2 cellular contexts compared by ENCODE assay signal in the genomic region with DNA sequence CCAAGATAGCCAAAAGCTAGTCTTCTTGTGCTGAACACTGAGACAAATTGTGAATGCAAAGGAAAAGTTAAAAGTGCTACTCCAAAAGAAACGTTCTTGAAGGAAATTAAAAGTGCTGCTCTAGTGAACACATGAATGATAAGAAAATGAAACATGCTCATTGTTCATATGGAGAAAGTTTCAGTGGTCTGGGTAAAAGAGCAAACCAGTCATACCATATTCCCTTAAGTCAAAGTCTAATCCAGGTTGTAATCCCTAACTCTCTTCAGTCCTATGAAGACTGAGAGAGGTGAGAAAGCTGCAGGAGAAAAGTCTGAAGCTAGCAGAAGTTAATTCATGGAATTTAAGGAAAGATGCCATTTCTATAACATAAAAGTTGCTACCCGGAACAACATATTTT.
TF ChIP-seq lines count a peak whose summit lies in the region.

No MANE protein-coding gene starts in this region.

TF ChIP-seq in HepG2, 621 proteins besides CTCF, POLR2A, EP300 and RAD21:
- TF ChIP-seq GABPB1 (CRISPR knock-in tag; IDR thresholded peaks at IDR 0.05): no peak
- TF ChIP-seq ZNF253 (CRISPR knock-in tag; IDR thresholded peaks at IDR 0.05; ENCODE audit: borderline replicate concordance): no peak
- no peak for TF ChIP-seq MAFG (CRISPR knock-in tag; IDR thresholded peaks at IDR 0.05)
- no peak for TF ChIP-seq ZNF138 (CRISPR knock-in tag; IDR thresholded peaks at IDR 0.05; ENCODE audit: low read depth)
- TF ChIP-seq PLRG1 (conservative IDR thresholded peaks at IDR 0.05): no peak
- TF ChIP-seq, protein P1, sequence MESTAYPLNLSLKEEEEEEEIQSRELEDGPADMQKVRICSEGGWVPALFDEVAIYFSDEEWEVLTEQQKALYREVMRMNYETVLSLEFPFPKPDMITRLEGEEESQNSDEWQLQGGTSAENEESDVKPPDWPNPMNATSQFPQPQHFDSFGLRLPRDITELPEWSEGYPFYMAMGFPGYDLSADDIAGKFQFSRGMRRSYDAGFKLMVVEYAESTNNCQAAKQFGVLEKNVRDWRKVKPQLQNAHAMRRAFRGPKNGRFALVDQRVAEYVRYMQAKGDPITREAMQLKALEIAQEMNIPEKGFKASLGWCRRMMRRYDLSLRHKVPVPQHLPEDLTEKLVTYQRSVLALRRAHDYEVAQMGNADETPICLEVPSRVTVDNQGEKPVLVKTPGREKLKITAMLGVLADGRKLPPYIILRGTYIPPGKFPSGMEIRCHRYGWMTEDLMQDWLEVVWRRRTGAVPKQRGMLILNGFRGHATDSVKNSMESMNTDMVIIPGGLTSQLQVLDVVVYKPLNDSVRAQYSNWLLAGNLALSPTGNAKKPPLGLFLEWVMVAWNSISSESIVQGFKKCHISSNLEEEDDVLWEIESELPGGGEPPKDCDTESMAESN (CRISPR knock-in tag; conservative IDR thresholded peaks at IDR 0.05): no peak
- TF ChIP-seq MBD4 (IDR thresholded peaks at IDR 0.05; ENCODE audit: borderline replicate concordance, low read length): no peak
- TF ChIP-seq, protein P2, sequence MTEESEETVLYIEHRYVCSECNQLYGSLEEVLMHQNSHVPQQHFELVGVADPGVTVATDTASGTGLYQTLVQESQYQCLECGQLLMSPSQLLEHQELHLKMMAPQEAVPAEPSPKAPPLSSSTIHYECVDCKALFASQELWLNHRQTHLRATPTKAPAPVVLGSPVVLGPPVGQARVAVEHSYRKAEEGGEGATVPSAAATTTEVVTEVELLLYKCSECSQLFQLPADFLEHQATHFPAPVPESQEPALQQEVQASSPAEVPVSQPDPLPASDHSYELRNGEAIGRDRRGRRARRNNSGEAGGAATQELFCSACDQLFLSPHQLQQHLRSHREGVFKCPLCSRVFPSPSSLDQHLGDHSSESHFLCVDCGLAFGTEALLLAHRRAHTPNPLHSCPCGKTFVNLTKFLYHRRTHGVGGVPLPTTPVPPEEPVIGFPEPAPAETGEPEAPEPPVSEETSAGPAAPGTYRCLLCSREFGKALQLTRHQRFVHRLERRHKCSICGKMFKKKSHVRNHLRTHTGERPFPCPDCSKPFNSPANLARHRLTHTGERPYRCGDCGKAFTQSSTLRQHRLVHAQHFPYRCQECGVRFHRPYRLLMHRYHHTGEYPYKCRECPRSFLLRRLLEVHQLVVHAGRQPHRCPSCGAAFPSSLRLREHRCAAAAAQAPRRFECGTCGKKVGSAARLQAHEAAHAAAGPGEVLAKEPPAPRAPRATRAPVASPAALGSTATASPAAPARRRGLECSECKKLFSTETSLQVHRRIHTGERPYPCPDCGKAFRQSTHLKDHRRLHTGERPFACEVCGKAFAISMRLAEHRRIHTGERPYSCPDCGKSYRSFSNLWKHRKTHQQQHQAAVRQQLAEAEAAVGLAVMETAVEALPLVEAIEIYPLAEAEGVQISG (CRISPR knock-in tag; IDR thresholded peaks at IDR 0.05): no peak
- no peak for TF ChIP-seq PCBP1 (IDR thresholded peaks at IDR 0.05; ENCODE audit: borderline replicate concordance, low read depth, low read length)
- TF ChIP-seq ZEB1 (IDR thresholded peaks at IDR 0.05; ENCODE audit: insufficient replicate concordance, low read depth): no peak
- TF ChIP-seq ZSCAN22 (CRISPR knock-in tag; IDR thresholded peaks at IDR 0.05): no peak
- no peak for TF ChIP-seq ZFP36 (IDR thresholded peaks at IDR 0.05; ENCODE audit: borderline replicate concordance, low read depth, low read length, partially characterized antibody)
- TF ChIP-seq, protein P3, sequence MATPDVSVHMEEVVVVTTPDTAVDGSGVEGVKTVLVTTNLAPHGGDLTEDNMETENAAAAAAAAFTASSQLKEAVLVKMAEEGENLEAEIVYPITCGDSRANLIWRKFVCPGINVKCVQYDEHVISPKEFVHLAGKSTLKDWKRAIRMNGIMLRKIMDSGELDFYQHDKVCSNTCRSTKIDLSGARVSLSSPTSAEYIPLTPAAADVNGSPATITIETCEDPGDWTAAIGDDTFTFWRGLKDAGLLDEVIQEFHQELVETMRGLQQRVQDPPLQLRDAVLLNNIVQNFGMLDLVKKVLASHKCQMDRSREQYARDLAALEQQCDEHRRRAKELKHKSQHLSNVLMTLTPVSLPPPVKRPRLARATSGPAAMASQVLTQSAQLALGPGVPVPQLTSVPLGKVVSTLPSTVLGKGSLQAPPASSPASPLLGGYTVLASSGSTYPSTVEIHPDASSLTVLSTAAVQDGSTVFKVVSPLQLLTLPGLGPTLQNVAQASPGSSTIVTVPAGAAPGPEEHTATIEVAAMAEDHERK (CRISPR knock-in tag; IDR thresholded peaks at IDR 0.05; ENCODE audit: low read depth): no peak
- no peak for TF ChIP-seq RFXANK (CRISPR knock-in tag; IDR thresholded peaks at IDR 0.05)
- no peak for TF ChIP-seq HOXA5 (CRISPR knock-in tag; IDR thresholded peaks at IDR 0.05)
- TF ChIP-seq ZSCAN9 (CRISPR knock-in tag; IDR thresholded peaks at IDR 0.05; ENCODE audit: borderline replicate concordance): no peak
- TF ChIP-seq, protein P4, sequence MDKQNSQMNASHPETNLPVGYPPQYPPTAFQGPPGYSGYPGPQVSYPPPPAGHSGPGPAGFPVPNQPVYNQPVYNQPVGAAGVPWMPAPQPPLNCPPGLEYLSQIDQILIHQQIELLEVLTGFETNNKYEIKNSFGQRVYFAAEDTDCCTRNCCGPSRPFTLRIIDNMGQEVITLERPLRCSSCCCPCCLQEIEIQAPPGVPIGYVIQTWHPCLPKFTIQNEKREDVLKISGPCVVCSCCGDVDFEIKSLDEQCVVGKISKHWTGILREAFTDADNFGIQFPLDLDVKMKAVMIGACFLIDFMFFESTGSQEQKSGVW (CRISPR knock-in tag; IDR thresholded peaks at IDR 0.05; ENCODE audit: borderline replicate concordance): no peak
- no peak for TF ChIP-seq HNF4A (CRISPR knock-in tag; IDR thresholded peaks at IDR 0.05)

TF ChIP-seq in GM12878, 131 proteins besides CTCF, POLR2A, EP300 and RAD21:
- TF ChIP-seq BACH1 (IDR thresholded peaks at IDR 0.05; ENCODE audit: borderline replicate concordance): no peak
- no peak for TF ChIP-seq MEF2A (IDR thresholded peaks at IDR 0.05; ENCODE audit: insufficient read depth, low read depth, low read length)
- TF ChIP-seq SMAD5 (IDR thresholded peaks at IDR 0.05; ENCODE audit: low read depth): no peak
- TF ChIP-seq KDM1A (IDR thresholded peaks at IDR 0.05; ENCODE audit: borderline replicate concordance): no peak
- TF ChIP-seq RUNX3 (IDR thresholded peaks at IDR 0.05; ENCODE audit: low read length): peak; percentile 55
- TF ChIP-seq, protein P5, sequence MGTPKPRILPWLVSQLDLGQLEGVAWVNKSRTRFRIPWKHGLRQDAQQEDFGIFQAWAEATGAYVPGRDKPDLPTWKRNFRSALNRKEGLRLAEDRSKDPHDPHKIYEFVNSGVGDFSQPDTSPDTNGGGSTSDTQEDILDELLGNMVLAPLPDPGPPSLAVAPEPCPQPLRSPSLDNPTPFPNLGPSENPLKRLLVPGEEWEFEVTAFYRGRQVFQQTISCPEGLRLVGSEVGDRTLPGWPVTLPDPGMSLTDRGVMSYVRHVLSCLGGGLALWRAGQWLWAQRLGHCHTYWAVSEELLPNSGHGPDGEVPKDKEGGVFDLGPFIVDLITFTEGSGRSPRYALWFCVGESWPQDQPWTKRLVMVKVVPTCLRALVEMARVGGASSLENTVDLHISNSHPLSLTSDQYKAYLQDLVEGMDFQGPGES (IDR thresholded peaks at IDR 0.05): no peak
- TF ChIP-seq, protein P6, sequence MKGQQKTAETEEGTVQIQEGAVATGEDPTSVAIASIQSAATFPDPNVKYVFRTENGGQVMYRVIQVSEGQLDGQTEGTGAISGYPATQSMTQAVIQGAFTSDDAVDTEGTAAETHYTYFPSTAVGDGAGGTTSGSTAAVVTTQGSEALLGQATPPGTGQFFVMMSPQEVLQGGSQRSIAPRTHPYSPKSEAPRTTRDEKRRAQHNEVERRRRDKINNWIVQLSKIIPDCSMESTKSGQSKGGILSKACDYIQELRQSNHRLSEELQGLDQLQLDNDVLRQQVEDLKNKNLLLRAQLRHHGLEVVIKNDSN (IDR thresholded peaks at IDR 0.05; ENCODE audit: borderline replicate concordance, extremely low read length, insufficient read depth, low read depth, low read length): no peak
- TF ChIP-seq MYC (IDR thresholded peaks at IDR 0.05; ENCODE audit: insufficient read depth, insufficient read length, insufficient replicate concordance, low read length, severe bottlenecking): no peak
- TF ChIP-seq HDGF (IDR thresholded peaks at IDR 0.05): no peak
- TF ChIP-seq RFX5 (IDR thresholded peaks at IDR 0.05; ENCODE audit: low read depth, low read length): no peak
- TF ChIP-seq SMAD1 (IDR thresholded peaks at IDR 0.05; ENCODE audit: low read depth, partially characterized antibody): no peak
- TF ChIP-seq FOXM1 (IDR thresholded peaks at IDR 0.05; ENCODE audit: low read depth, low read length): no peak
- TF ChIP-seq RCOR1 (conservative IDR thresholded peaks at IDR 0.05; ENCODE audit: low read depth, low read length): no peak
- 0 out of 2 replicates have a peak, but pooled peaks have one; percentile 40 for TF ChIP-seq ZNF217 (IDR thresholded peaks at IDR 0.05)
- TF ChIP-seq FOS (IDR thresholded peaks at IDR 0.05; ENCODE audit: borderline replicate concordance, extremely low read depth, insufficient read length): no peak
- TF ChIP-seq KLF5 (IDR thresholded peaks at IDR 0.05; ENCODE audit: partially characterized antibody): no peak
TF ChIP-seq in GM12878: peak in this region for 2.
